Comparison of ENCODE assay signal across 18 cellular contexts in the genomic region with DNA sequence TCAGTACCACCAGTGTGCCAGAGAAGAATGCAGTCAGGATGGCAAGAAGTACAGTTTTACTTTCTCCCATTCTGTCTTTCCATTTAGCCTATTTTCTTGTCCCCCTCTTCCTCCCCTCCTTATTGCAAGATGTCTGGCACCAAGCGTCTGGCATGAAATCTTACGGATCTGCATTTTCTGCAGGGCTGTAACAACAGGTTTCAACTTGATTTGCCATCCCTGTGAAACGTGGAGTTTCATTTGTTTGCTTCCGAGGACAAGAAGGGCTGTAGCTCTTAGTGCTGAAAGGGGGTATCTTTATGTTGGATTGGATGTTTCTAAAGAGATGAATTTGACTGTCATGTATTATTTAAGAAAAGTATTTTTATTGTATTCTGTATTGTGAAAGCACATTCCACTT.
DNase-seq lines count a peak whose midpoint lies in the region; ATAC-seq and TF ChIP-seq lines count a peak whose summit lies in the region.
"Had no signal": no experiment of that assay in that cellular context is flagged by ENCODE, and none has a peak within 500 bp of the region (broad histone marks: within the 10 kb centered on the region; RNA-seq: fewer than 3 reads in every experiment).

No MANE protein-coding gene starts in this region.

- H4K91ac ChIP-seq in trophoblast cell (ENCODE audit: low read depth, low read length): no peak overlapping the region

- H4K20me1 ChIP-seq in mammary epithelial cell (ENCODE audit: insufficient read depth, low read length): no peaks in the 10 kb centered on the region

- dilution Hi-C loops in mammary epithelial cell (cut with HindIII; ENCODE audit: low sequenced_read_pairs): no loop called here

- no peak overlapping the region for H3K23ac ChIP-seq in trophoblast cell (ENCODE audit: low read length)

- H2BK120ac ChIP-seq in trophoblast cell (ENCODE audit: insufficient read depth, low read length, poor library complexity): no peak overlapping the region

- H3K14ac ChIP-seq in trophoblast cell (ENCODE audit: low read length): no peak overlapping the region

- H3K36me3 ChIP-seq in mammary epithelial cell (ENCODE audit: insufficient read depth, low read length) (no peaks in the 10 kb centered on the region), trophoblast cell (ENCODE audit: control insufficient read depth in 1 of 2, insufficient read depth in 2 of 2, low read length in 2 of 2) (no peaks in the 10 kb centered on the region)
- H3K36me3 ChIP-seq in naive thymus-derived CD4-positive, alpha-beta T cell (ENCODE audit: control insufficient read depth in 2 of 3, insufficient read depth in 3 of 3, low read length in 3 of 3): no peaks in the 10 kb centered on the region
- H3K36me3 ChIP-seq: BE2C had no signal

- H3K4me3 Mint-ChIP-seq in naive thymus-derived CD4-positive, alpha-beta T cell: peak overlapping the region in 3 of 10 donors; percentile 35 to 84 (median 53)
- H3K4me3 Mint-ChIP-seq in stimulated activated memory B cell treated with anti-CD40 and anti-IgM and Interleukin-4, amounts not matched to agents 10 μg/mL and 1 μg/mL and 100 μg/mL, for 72 hours: no peak overlapping the region
- H3K4me3 Mint-ChIP-seq: CD4-positive, alpha-beta memory T cell; HFFc6 had no signal

- H3K4me3 ChIP-seq in mammary epithelial cell (replicated peaks in 1 of 3; ENCODE audit: insufficient read depth in 1 of 3, low read depth in 2 of 3, low read length in 3 of 3) (no peak overlapping the region), trophoblast cell (ENCODE audit: low read depth, low read length) (no peak overlapping the region)
- H3K4me3 ChIP-seq in naive thymus-derived CD4-positive, alpha-beta T cell (ENCODE audit: low read length): no peak overlapping the region
- H3K4me3 ChIP-seq: PC-9 had no signal

- POLR2A ChIA-PET in RWPE1 (lab: Yijun Ruan, JAX; ENCODE audit: low non-redundant PET): no interaction called here
- POLR2A ChIA-PET in naive thymus-derived CD4-positive, alpha-beta T cell (lab: Charles Lee): interaction anchor here (0.6 to 15.7 kb wide), 5 partner anchors 11 to 283 kb away, joined by 3 to 413 read pairs (median 7); no protein-coding TSS in a partner anchor

- no peak overlapping the region for H2BK12ac ChIP-seq in trophoblast cell (ENCODE audit: low read length)

- H3K27me3 ChIP-seq in mammary epithelial cell (ENCODE audit: insufficient read depth, low read length) (no peaks in the 10 kb centered on the region), trophoblast cell (ENCODE audit: insufficient read depth, low read length) (no peaks in the 10 kb centered on the region)
- no peaks in the 10 kb centered on the region for H3K27me3 ChIP-seq in naive thymus-derived CD4-positive, alpha-beta T cell (ENCODE audit: control insufficient read depth in 2 of 2, insufficient read depth in 2 of 2, low read length in 2 of 2)
- H3K27me3 ChIP-seq: BE2C had no signal

- no peak overlapping the region for H3K18ac ChIP-seq in trophoblast cell (ENCODE audit: low read length)

- H2AFZ ChIP-seq in mammary epithelial cell (ENCODE audit: low read depth, low read length): peak overlapping the region; percentile 80
- no peak overlapping the region for H2AFZ ChIP-seq in trophoblast cell (ENCODE audit: insufficient read depth, low read length, poor library complexity)
- H2AFZ ChIP-seq: PC-9 had no signal

- no peak overlapping the region for H3K9ac ChIP-seq in mammary epithelial cell (ENCODE audit: insufficient read depth, low read length)
- H3K9ac ChIP-seq in trophoblast cell (ENCODE audit: low read length): no peak overlapping the region

- in situ Hi-C loops in mammary epithelial cell (cut with MboI; ENCODE audit: low sequenced_read_pairs in 2 of 2): no loop called here

- ATAC-seq in naive thymus-derived CD4-positive, alpha-beta T cell: no peak
- ATAC-seq in stimulated activated memory B cell treated with anti-CD40 and anti-IgM and Interleukin-4, amounts not matched to agents 10 μg/mL and 1 μg/mL and 100 μg/mL, for 72 hours: no peak

- H3K27me3 Mint-ChIP-seq in naive thymus-derived CD4-positive, alpha-beta T cell: no peaks in the 10 kb centered on the region
- no peaks in the 10 kb centered on the region for H3K27me3 Mint-ChIP-seq in stimulated activated memory B cell treated with anti-CD40 and anti-IgM and Interleukin-4, amounts not matched to agents 10 μg/mL and 1 μg/mL and 100 μg/mL, for 72 hours
- H3K27me3 Mint-ChIP-seq: CD4-positive, alpha-beta memory T cell had no signal

- CTCF ChIA-PET in RWPE1 (lab: Yijun Ruan, JAX): interaction anchor here (0.7 to 1.2 kb wide), 2 partner anchors 184 to 984 kb away, joined by 3 read pairs; no protein-coding TSS in a partner anchor
- CTCF ChIA-PET in mammary epithelial cell (lab: Charles Lee; ENCODE audit: low non-redundant PET): no interaction called here
- CTCF ChIA-PET in naive thymus-derived CD4-positive, alpha-beta T cell (lab: Charles Lee): interaction anchor here (1.4 kb wide), 1 partner anchor 10 kb away, joined by 3 read pairs; no protein-coding TSS in a partner anchor

- no peak overlapping the region for H4K12ac ChIP-seq in trophoblast cell (ENCODE audit: low read depth, low read length)

- H3K27ac ChIP-seq in RWPE1 (peak overlapping the region; percentile 79), mammary epithelial cell (ENCODE audit: insufficient read depth, low read depth, low read length) (no peak overlapping the region), trophoblast cell (ENCODE audit: low read depth, low read length) (no peak overlapping the region)
- no peak overlapping the region for H3K27ac ChIP-seq in naive thymus-derived CD4-positive, alpha-beta T cell (ENCODE audit: low read depth, low read length)
- H3K27ac ChIP-seq: PC-9 had no signal

- intact Hi-C loops in mammary epithelial cell (cut with micrococcal nuclease): no loop called here
- intact Hi-C loops in naive thymus-derived CD4-positive, alpha-beta T cell (cut with micrococcal nuclease): no loop called here

- H3K4me2 ChIP-seq in mammary epithelial cell (ENCODE audit: insufficient read depth, low read depth, low read length): peak overlapping the region; percentile 69
- H3K4me2 ChIP-seq in trophoblast cell (ENCODE audit: low read length): no peak overlapping the region
- H3K4me2 ChIP-seq: PC-9 had no signal

- H4K8ac ChIP-seq in trophoblast cell (ENCODE audit: low read depth, low read length): no peak overlapping the region

- peak overlapping the region in 6 of 9 donors; percentile 61 to 99 (median 75) for H3K27ac Mint-ChIP-seq in naive thymus-derived CD4-positive, alpha-beta T cell
- H3K27ac Mint-ChIP-seq in stimulated activated memory B cell treated with anti-CD40 and anti-IgM and Interleukin-4, amounts not matched to agents 10 μg/mL and 1 μg/mL and 100 μg/mL, for 72 hours: no peak overlapping the region
- H3K27ac Mint-ChIP-seq: HFFc6 had no signal

- H2BK5ac ChIP-seq in trophoblast cell (ENCODE audit: low read depth, low read length, poor library complexity): no peak overlapping the region

- BruUV-seq in mammary epithelial cell (replicated peaks; lab: Mats Ljungman, UMichigan): no TSS peak

- 9% methylated on average over 4 of the region's 4 CpGs for WGBS in mammary epithelial cell (ENCODE audit: low coverage, missing lambda C conversion rate)
- no CpG with 5 or more reads among the region's 4 CpGs for WGBS in trophoblast cell (ENCODE audit: extremely low coverage, insufficient coverage, insufficient read length)

- H3K9me3 Mint-ChIP-seq in naive thymus-derived CD4-positive, alpha-beta T cell: peaks cover 0 to 4% (median 0%) of the 10 kb centered on the region in 11 donors
- H3K9me3 Mint-ChIP-seq in stimulated activated memory B cell treated with anti-CD40 and anti-IgM and Interleukin-4, amounts not matched to agents 10 μg/mL and 1 μg/mL and 100 μg/mL, for 72 hours: peaks cover 16% of the 10 kb centered on the region
- H3K9me3 Mint-ChIP-seq: CD4-positive, alpha-beta memory T cell had no signal

- no peaks in the 10 kb centered on the region for H3K79me1 ChIP-seq in trophoblast cell (ENCODE audit: low read length)

- H2AK5ac ChIP-seq in trophoblast cell (ENCODE audit: low read length): no peak overlapping the region

- H3K4me1 ChIP-seq in mammary epithelial cell (ENCODE audit: insufficient read depth, low read length): peaks cover 13% of the 10 kb centered on the region
- peaks cover 0 to 35% of the 10 kb centered on the region in 2 donors for H3K4me1 ChIP-seq in naive thymus-derived CD4-positive, alpha-beta T cell (ENCODE audit: control insufficient read depth in 2 of 2, insufficient read depth in 2 of 2, low read length in 2 of 2)
- H3K4me1 ChIP-seq in trophoblast cell (ENCODE audit: control insufficient read depth in 1 of 2, insufficient read depth in 2 of 2, low read length in 2 of 2): no peaks in the 10 kb centered on the region
- H3K4me1 ChIP-seq: BE2C had no signal

- H3K4ac ChIP-seq in trophoblast cell (ENCODE audit: low read depth, low read length): no peak overlapping the region

- peaks cover 27 to 94% (median 85%) of the 10 kb centered on the region in 7 donors for H3K4me1 Mint-ChIP-seq in naive thymus-derived CD4-positive, alpha-beta T cell
- no peaks in the 10 kb centered on the region for H3K4me1 Mint-ChIP-seq in stimulated activated memory B cell treated with anti-CD40 and anti-IgM and Interleukin-4, amounts not matched to agents 10 μg/mL and 1 μg/mL and 100 μg/mL, for 72 hours

- H3K9me3 ChIP-seq in mammary epithelial cell (replicated peaks; ENCODE audit: insufficient read depth, low read length) (no peaks in the 10 kb centered on the region), trophoblast cell (ENCODE audit: insufficient read depth, low read depth, low read length) (no peaks in the 10 kb centered on the region)
- no peaks in the 10 kb centered on the region for H3K9me3 ChIP-seq in naive thymus-derived CD4-positive, alpha-beta T cell (ENCODE audit: control insufficient read depth in 2 of 3, low read length in 3 of 3)
- H3K9me3 ChIP-seq: BE2C had no signal

- peaks cover 6 to 49% (median 17%) of the 10 kb centered on the region in 5 donors for H3K36me3 Mint-ChIP-seq in naive thymus-derived CD4-positive, alpha-beta T cell
- H3K36me3 Mint-ChIP-seq in stimulated activated memory B cell treated with anti-CD40 and anti-IgM and Interleukin-4, amounts not matched to agents 10 μg/mL and 1 μg/mL and 100 μg/mL, for 72 hours: no peaks in the 10 kb centered on the region
- H3K36me3 Mint-ChIP-seq: CD4-positive, alpha-beta memory T cell had no signal

- DNase-seq in NCI-H2171 treated with DMSO at 0.1 percent for 48 hours (lab: John Stamatoyannopoulos, UW) (peak; percentile 43), NCI-H2171 (lab: John Stamatoyannopoulos, UW) (no peak), RWPE1 (ENCODE audit: low spot score) (no peak), mammary epithelial cell (peak; percentile 26), NCI-H524 (lab: John Stamatoyannopoulos, UW) (no peak), trophoblast cell (no peak)
- DNase-seq in naive thymus-derived CD4-positive, alpha-beta T cell: no peak
- DNase-seq: 8988T; BE2C; CD4-positive, alpha-beta memory T cell; HFFc6; KBM-7; NCI-H1048; NCI-H1694; NCI-H446 treated with DMSO at 0.1 percent for 48 hours; NCI-H748 treated with DMSO at 0.1 percent for 48 hours; PC-9 had no signal

- H3K79me2 ChIP-seq in mammary epithelial cell (ENCODE audit: insufficient read depth, low read length) (no peaks in the 10 kb centered on the region), trophoblast cell (ENCODE audit: control insufficient read depth, insufficient read depth, low read length, poor library complexity) (no peaks in the 10 kb centered on the region)

- TF ChIP-seq CTCF in RWPE1 (conservative IDR thresholded peaks at IDR 0.05; ENCODE audit: low read depth) (no peak), mammary epithelial cell (conservative IDR thresholded peaks at IDR 0.05 in 1 of 2, IDR thresholded peaks at IDR 0.05 in 1 of 2; ENCODE audit: extremely low read depth in 1 of 2, insufficient read depth in 1 of 2, low read depth in 1 of 2, low read length in 2 of 2) (no peak)

Comparison
In these comparisons a context has a peak if more than half of its experiments do, and no peak if none do; other contexts are left out.
1. DNase-seq: peak in NCI-H2171 treated with DMSO at 0.1 percent for 48 hours (single experiment) and mammary epithelial cell (single experiment); none in NCI-H2171 (single experiment), RWPE1 (single experiment), naive thymus-derived CD4-positive, alpha-beta T cell (0 of 9), NCI-H524 (0 of 2) and trophoblast cell (0 of 2).